19 cellular contexts compared by ENCODE assay signal in genomic region chr10:19204239-19204917, GRCh38.
"Had no signal": no experiment of that assay in that cellular context is flagged by ENCODE, and none has a peak within 500 bp of the region (broad histone marks: within the 10 kb centered on the region; RNA-seq: fewer than 3 reads in every experiment).

No MANE protein-coding gene starts in this region.

- H3K4me3 ChIP-seq: heart left ventricle, pancreas, thoracic aorta had no signal

- H3K27me3 ChIP-seq: heart left ventricle, pancreas had no signal

- H3K27me3 Mint-ChIP-seq: activated B cell treated with CpG ODN at 0.5 μM for 24 hours; activated CD4-positive, alpha-beta T cell treated with anti-CD3 and anti-CD28 coated beads, Interleukin-2, amount 10 ng/mL, durations not matched to agents 24 days and 14 days; dendritic cell treated with granulocyte-macrophage colony-stimulating factor and Interleukin-4, amounts not matched to agents 40 ng/mL and 50 ng/mL, for 4 days; naive thymus-derived CD8-positive, alpha-beta T cell had no signal

- H3K27ac Mint-ChIP-seq: activated B cell treated with CpG ODN at 0.5 μM for 24 hours; activated CD4-positive, alpha-beta T cell treated with anti-CD3 and anti-CD28 coated beads, Interleukin-2, amount 10 ng/mL, durations not matched to agents 24 days and 14 days; activated CD8-positive, alpha-beta T cell treated with anti-CD3 and anti-CD28 coated beads, Interleukin-2, amount 10 ng/mL, durations not matched to agents 7 days and 5 days; activated naive CD4-positive, alpha-beta T cell treated with anti-CD3 and anti-CD28 coated beads, Interleukin-2, amount 50 U/mL, for 72 hours; activated T-cell treated with anti-CD3 and anti-CD28 coated beads, Interleukin-2, amount 50 U/mL, for 72 hours; dendritic cell treated with granulocyte-macrophage colony-stimulating factor and Interleukin-4, amounts not matched to agents 40 ng/mL and 50 ng/mL, for 4 days; naive thymus-derived CD8-positive, alpha-beta T cell; stimulated activated effector memory CD8-positive, alpha-beta T cell treated with anti-CD3 and anti-CD28 coated beads, Interleukin-12 subunit alpha, Interleukin-12 subunit beta, amount 100 ng/mL, for 72 hours; T-helper 1 cell treated with Interleukin-12 subunit alpha and Interleukin-12 subunit beta and Interleukin-4 antibody, amounts not matched to agents 30 μg/mL and 1 μg/mL, for 36 hours had no signal

- FAIRE-seq: frontal cortex, islet of Langerhans, pancreas had no signal

- H3K4me3 Mint-ChIP-seq: activated B cell treated with CpG ODN at 0.5 μM for 24 hours; activated CD4-positive, alpha-beta T cell treated with anti-CD3 and anti-CD28 coated beads, Interleukin-2, amount 10 ng/mL, durations not matched to agents 24 days and 14 days; activated CD8-positive, alpha-beta T cell treated with anti-CD3 and anti-CD28 coated beads, Interleukin-2, amount 10 ng/mL, durations not matched to agents 7 days and 5 days; activated T-cell treated with anti-CD3 and anti-CD28 coated beads, Interleukin-2, amount 50 U/mL, for 72 hours; dendritic cell treated with granulocyte-macrophage colony-stimulating factor and Interleukin-4, amounts not matched to agents 40 ng/mL and 50 ng/mL, for 4 days; naive thymus-derived CD8-positive, alpha-beta T cell; stimulated activated effector memory CD8-positive, alpha-beta T cell treated with anti-CD3 and anti-CD28 coated beads, Interleukin-12 subunit alpha, Interleukin-12 subunit beta, amount 100 ng/mL, for 72 hours; T-helper 1 cell treated with Interleukin-12 subunit alpha and Interleukin-12 subunit beta and Interleukin-4 antibody, amounts not matched to agents 30 μg/mL and 1 μg/mL, for 36 hours had no signal

- H3K36me3 ChIP-seq: heart left ventricle, pancreas, thoracic aorta had no signal

- H3K9me3 Mint-ChIP-seq: dendritic cell treated with granulocyte-macrophage colony-stimulating factor and Interleukin-4, amounts not matched to agents 40 ng/mL and 50 ng/mL, for 4 days had no signal

- DNase-seq: activated B cell treated with CpG ODN at 0.5 μM for 24 hours; activated CD4-positive, alpha-beta T cell treated with anti-CD3 and anti-CD28 coated beads, Interleukin-2, amount 10 ng/mL, durations not matched to agents 24 days and 14 days; activated CD8-positive, alpha-beta memory T cell treated with anti-CD3 and anti-CD28 coated beads, Interleukin-2, amount 50 U/mL, for 48 hours; activated CD8-positive, alpha-beta T cell treated with anti-CD3 and anti-CD28 coated beads, Interleukin-2, amount 10 ng/mL, durations not matched to agents 7 days and 5 days; activated gamma-delta T cell; activated T-cell treated with anti-CD3 and anti-CD28 coated beads, Interleukin-2, amount 50 U/mL, for 72 hours; cerebellar nuclear complex; heart left ventricle; naive thymus-derived CD8-positive, alpha-beta T cell; pancreas; stimulated activated CD4-positive, alpha-beta T cell treated with anti-CD3 and anti-CD28 coated beads, Interleukin-1b, Interleukin-23, amount 100 ng/mL, for 48 hours had no signal

- H3K4me1 Mint-ChIP-seq: activated B cell treated with CpG ODN at 0.5 μM for 24 hours; activated CD4-positive, alpha-beta T cell treated with anti-CD3 and anti-CD28 coated beads, Interleukin-2, amount 10 ng/mL, durations not matched to agents 24 days and 14 days; naive thymus-derived CD8-positive, alpha-beta T cell; stimulated activated effector memory CD8-positive, alpha-beta T cell treated with anti-CD3 and anti-CD28 coated beads, Interleukin-12 subunit alpha, Interleukin-12 subunit beta, amount 100 ng/mL, for 72 hours had no signal

- H3K9me3 ChIP-seq: heart left ventricle, pancreas, thoracic aorta had no signal

- H3K36me3 Mint-ChIP-seq: activated naive CD4-positive, alpha-beta T cell treated with anti-CD3 and anti-CD28 coated beads, Interleukin-2, amount 50 U/mL, for 72 hours; stimulated activated effector memory CD8-positive, alpha-beta T cell treated with anti-CD3 and anti-CD28 coated beads, Interleukin-12 subunit alpha, Interleukin-12 subunit beta, amount 100 ng/mL, for 72 hours had no signal

- H3K4me1 ChIP-seq: heart left ventricle, pancreas had no signal

- ATAC-seq: activated CD8-positive, alpha-beta T cell treated with anti-CD3 and anti-CD28 coated beads, Interleukin-2, amount 10 ng/mL, durations not matched to agents 7 days and 5 days; activated naive CD4-positive, alpha-beta T cell treated with anti-CD3 and anti-CD28 coated beads, Interleukin-2, amount 50 U/mL, for 72 hours; activated T-cell treated with anti-CD3 and anti-CD28 coated beads, Interleukin-2, amount 50 U/mL, for 72 hours; heart left ventricle; naive thymus-derived CD8-positive, alpha-beta T cell; pancreas; stimulated activated effector memory CD8-positive, alpha-beta T cell treated with anti-CD3 and anti-CD28 coated beads, Interleukin-12 subunit alpha, Interleukin-12 subunit beta, amount 100 ng/mL, for 72 hours had no signal

- H3K27ac ChIP-seq: epithelial cell of prostate, heart left ventricle, pancreas, thoracic aorta had no signal
